ENCODE assay signal across 22 cellular contexts in the genomic region with DNA sequence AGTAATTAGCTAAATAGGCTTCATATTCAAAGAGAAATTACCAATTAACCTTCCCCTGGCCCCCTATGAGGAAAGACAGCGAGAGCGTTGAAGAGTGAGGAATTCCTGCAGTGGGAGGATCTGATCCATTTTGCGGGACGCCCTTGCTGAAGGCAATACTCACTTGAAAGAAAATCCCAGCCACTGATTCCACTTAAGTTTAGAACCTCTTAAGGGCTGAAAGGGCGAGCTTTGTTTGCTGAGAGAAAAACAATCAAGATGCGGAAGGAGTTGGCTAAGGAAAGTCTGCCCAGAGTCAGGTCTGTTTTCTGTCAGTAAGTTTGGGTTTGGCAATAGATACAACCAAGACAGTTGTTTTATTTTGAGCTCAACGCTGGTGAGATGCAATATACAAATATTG.
A peak's percentile ranks its signal among the peaks of the same experiment; 100 is the strongest.
DNase-seq lines count a peak whose midpoint lies in the region; TF ChIP-seq lines count a peak whose summit lies in the region.
"Had no signal": no experiment of that assay in that cellular context is flagged by ENCODE, and none has a peak within 500 bp of the region (broad histone marks: within the 10 kb centered on the region; RNA-seq: fewer than 3 reads in every experiment).

No MANE protein-coding gene starts in this region.

- no peaks in the 10 kb centered on the region for H3K79me2 ChIP-seq in parathyroid adenoma

- no peak for TF ChIP-seq CTCF in parathyroid adenoma (IDR thresholded peaks at IDR 0.05)

- no peaks in the 10 kb centered on the region for H3K27me3 ChIP-seq in parathyroid adenoma (ENCODE audit: control insufficient read depth, insufficient read depth, low read length)

- H3K4me1 ChIP-seq in parathyroid adenoma = no peaks in the 10 kb centered on the region
- H3K4me1 ChIP-seq: Caco-2, spleen had no signal

- DNase-seq in DMS79 treated with DMSO at 0.1 percent for 48 hours (lab: John Stamatoyannopoulos, UW) = peak; percentile 3
- DNase-seq in DMS79 (lab: John Stamatoyannopoulos, UW) = no peak
- DNase-seq in ecto neural progenitor cell (ENCODE audit: low spot score) = peak; percentile 50
- DNase-seq in iPS DF 19.7 (ENCODE audit: low read depth, low spot score) = peak; percentile 17
- no peak for DNase-seq in DMS153 treated with DMSO at 0.1 percent for 48 hours (lab: John Stamatoyannopoulos, UW; ENCODE audit: unreplicated experiment)
- DNase-seq in KBM-7 = no peak
- no peak for DNase-seq in SW 1271 (lab: John Stamatoyannopoulos, UW)
- DNase-seq: activated gamma-delta T cell treated with Interleukin-2 at 50 U/mL for 16 hours; activated T-cell treated with anti-CD3 and anti-CD28 coated beads for 4 hours; anterior cingulate cortex; Caco-2; effector memory CD8-positive, alpha-beta T cell; head of caudate nucleus; Karpas-422; kidney glomerular epithelial cell; NCI-H1048; NCI-H1930; spleen; stimulated activated CD4-positive, alpha-beta T cell treated with anti-CD3 and anti-CD28 coated beads, Interleukin-4, amount 100 ng/mL, for 4 hours had no signal

- no peaks in the 10 kb centered on the region for H3K36me3 ChIP-seq in parathyroid adenoma (ENCODE audit: control insufficient read depth, insufficient read depth, low read length)
- H3K36me3 ChIP-seq: spleen had no signal

- H2AFZ ChIP-seq in parathyroid adenoma = peak overlapping the region; percentile 25

- H3K4me3 ChIP-seq in parathyroid adenoma (ENCODE audit: low read depth, low read length) = no peak overlapping the region
- H3K4me3 ChIP-seq: spleen had no signal

- in situ Hi-C loops in KBM-7 (cut with MboI; ENCODE audit: low pct_unique_long_range_greater_than_20kb, low sequenced_read_pairs) = no loop called here

- H3K27ac ChIP-seq in parathyroid adenoma = no peak overlapping the region
- H3K27ac ChIP-seq: 22Rv1, RWPE1, spleen had no signal

- H3K9ac ChIP-seq in parathyroid adenoma = no peak overlapping the region

- no peaks in the 10 kb centered on the region for H3K9me3 ChIP-seq in parathyroid adenoma (ENCODE audit: control insufficient read depth, low read length)
- H3K9me3 ChIP-seq: Caco-2, spleen had no signal

- no peak overlapping the region for H3K4me2 ChIP-seq in parathyroid adenoma (ENCODE audit: low read length)

Comparison
In these comparisons a context has a peak if more than half of its experiments do, and no peak if none do; other contexts are left out.
1. DNase-seq: peak in DMS79 treated with DMSO at 0.1 percent for 48 hours (single experiment), ecto neural progenitor cell (single experiment) and iPS DF 19.7 (single experiment); none in DMS79 (single experiment), DMS153 treated with DMSO at 0.1 percent for 48 hours (single experiment), KBM-7 (single experiment) and SW 1271 (0 of 2).